In the genomic region with DNA sequence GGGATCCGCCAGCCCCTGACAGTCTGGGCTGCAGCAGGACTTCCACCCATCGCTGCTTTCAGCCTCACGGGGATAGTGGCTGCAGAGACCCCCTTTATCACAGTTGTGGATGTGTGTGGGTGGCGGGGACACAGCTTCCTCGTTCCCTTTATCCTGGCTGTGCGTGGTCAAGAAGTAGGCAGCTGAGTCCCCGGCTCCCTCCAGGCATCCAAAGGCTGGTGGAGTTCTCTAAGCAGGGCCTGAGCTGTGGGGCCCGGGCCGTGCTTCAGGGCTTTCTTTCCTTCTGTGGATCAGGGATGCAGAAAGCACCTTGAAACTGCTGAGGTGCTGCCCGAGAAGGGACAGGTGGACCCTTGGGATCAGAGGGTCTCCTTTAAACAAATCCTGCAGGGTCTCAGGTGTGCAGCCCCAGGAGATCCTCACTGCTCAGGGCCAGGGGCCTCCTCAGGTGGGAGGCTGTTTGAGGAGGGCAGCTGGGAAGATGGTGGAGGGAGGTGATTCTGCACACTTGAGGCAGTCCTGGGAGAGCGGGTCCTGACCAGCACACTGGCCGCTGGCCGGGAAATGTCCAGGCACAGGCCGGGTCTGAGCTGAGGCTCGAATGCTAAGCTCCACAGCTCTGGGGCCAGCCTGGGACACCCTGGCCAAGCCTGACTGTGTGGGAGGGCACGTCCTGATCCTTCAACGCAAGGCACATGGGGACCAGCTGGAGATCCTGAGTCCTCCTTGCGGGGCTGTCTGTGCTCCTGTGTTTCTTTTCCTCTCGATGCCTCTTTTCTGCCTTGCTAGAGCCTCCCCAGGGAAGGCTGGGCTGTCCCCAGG, we compare ENCODE assay signal across 23 cellular contexts.
DNase-seq lines count a peak whose midpoint lies in the region; ATAC-seq, FAIRE-seq and TF ChIP-seq lines count a peak whose summit lies in the region.
"Had no signal": no experiment of that assay in that cellular context is flagged by ENCODE, and none has a peak within 500 bp of the region (broad histone marks: within the 10 kb centered on the region; RNA-seq: fewer than 3 reads in every experiment).

No MANE protein-coding gene starts in this region.

- no peak for TF ChIP-seq EP300 in H1 (IDR thresholded peaks at IDR 0.05; ENCODE audit: borderline replicate concordance in 1 of 2, low read depth in 2 of 2, low read length in 2 of 2)

- no peak overlapping the region for H3K4me2 ChIP-seq in H1 (ENCODE audit: insufficient read depth in 1 of 2, low read depth in 2 of 2, low read length in 2 of 2)
- H3K4me2 ChIP-seq: A549, GM23338 had no signal

- H2AFZ ChIP-seq in H1 (ENCODE audit: low read length): no peak overlapping the region
- H2AFZ ChIP-seq: GM23338 had no signal

- peaks cover 58% of the 10 kb centered on the region for H3K27me3 ChIP-seq in left ventricle myocardium inferior (ENCODE audit: low read depth)
- H3K27me3 ChIP-seq in H1 (replicated peaks in 1 of 4; ENCODE audit: control insufficient read depth in 3 of 4, extremely low read depth in 1 of 4, insufficient read depth in 3 of 4, low read length in 3 of 4): no peaks in the 10 kb centered on the region

- POLR2A ChIA-PET in H1 (lab: Charles Lee; ENCODE audit: partially characterized antibody): no interaction called here

- H3K79me1 ChIP-seq in H1 (ENCODE audit: low read depth, low read length): no peaks in the 10 kb centered on the region

- H3K79me2 ChIP-seq in H1 (ENCODE audit: control insufficient read depth in 1 of 2, insufficient read depth in 2 of 2, low read length in 2 of 2): no peaks in the 10 kb centered on the region

- H3K9ac ChIP-seq in H1 (replicated peaks in 1 of 4; ENCODE audit: extremely low read depth in 1 of 4, low read depth in 3 of 4, low read length in 3 of 4): no peak overlapping the region
- H3K9ac ChIP-seq: BLaER1 treated with 17β-estradiol and CSF1 and Interleukin-3, amounts not matched to agents 10 nM and 100 nM had no signal

- H3K18ac ChIP-seq in H1 (ENCODE audit: extremely low read depth, low read length): no peak overlapping the region; the same call in 1 of the 2 replicates

- no peak overlapping the region for H3K14ac ChIP-seq in H1 (ENCODE audit: insufficient read length)

- no peak overlapping the region for H2BK15ac ChIP-seq in H1 (ENCODE audit: low read length)

- ATAC-seq in GM21576 (IDR thresholded peaks at IDR 0.05; ENCODE audit: unreplicated experiment): no peak
- ATAC-seq: HCT116 had no signal

- H3K9me3 ChIP-seq in left ventricle myocardium inferior (replicated peaks) (no peaks in the 10 kb centered on the region), H1 (ENCODE audit: insufficient read depth in 2 of 2, low read depth in 1 of 2, low read length in 1 of 2) (no peaks in the 10 kb centered on the region)
- H3K9me3 ChIP-seq: A549; BLaER1 treated with 17β-estradiol and CSF1 and Interleukin-3, amounts not matched to agents 10 nM and 100 nM had no signal

- H3K23me2 ChIP-seq in H1 (ENCODE audit: low read depth, low read length): peaks cover 3% of the 10 kb centered on the region; the same call in 1 of the 2 replicates

- no peak for TF ChIP-seq RAD21 in H1 (IDR thresholded peaks at IDR 0.05 in 1 of 2, conservative IDR thresholded peaks at IDR 0.05 in 1 of 2; ENCODE audit: low read depth in 2 of 2, low read length in 2 of 2)

- no peak overlapping the region for H2BK120ac ChIP-seq in H1 (replicated peaks; ENCODE audit: low read depth, low read length)

- TF ChIP-seq POLR2A in H1 (IDR thresholded peaks at IDR 0.05; ENCODE audit: control extremely low read depth in 1 of 2, low read depth in 2 of 2, low read length in 2 of 2): no peak

- DNase-seq in cardiac septum (ENCODE audit: low spot score) (peak; percentile 47), left ventricle myocardium inferior (no peak), H1 (ENCODE audit: low read depth in 1 of 2, low spot score in 2 of 2) (no peak), mesenteric fat pad (ENCODE audit: low spot score) (peak; percentile 75), ureter (ENCODE audit: low spot score) (peak; percentile 38), HUDEP-2 (lab: John Stamatoyannopoulos, UW; ENCODE audit: unreplicated experiment in 76 of 76) (no peak)
- DNase-seq: AML-193; CD4-positive, alpha-beta T cell; NCI-H1048; NCI-H1417; NCI-H1694; NCI-H2029 treated with DMSO at 0.1 percent for 48 hours; NCI-H2227 treated with DMSO at 0.1 percent for 48 hours; NCI-H526 treated with DMSO at 0.1 percent for 48 hours; RPMI8226; SHP77 treated with DMSO at 0.1 percent for 48 hours had no signal

- WGBS in H1 (ENCODE audit: extremely low coverage in 1 of 2, insufficient coverage in 1 of 2, insufficient read length in 1 of 2, insufficient replicate concordance in 2 of 2, low coverage in 1 of 2, low lambda C conversion rate in 2 of 2, missing lambda C conversion rate in 1 of 2), 2 experiments: 88% methylated on average over 17 of the region's 19 CpGs; no CpG with 5 or more reads in 1 of the 2 experiments

- H4K91ac ChIP-seq in H1 (replicated peaks; ENCODE audit: insufficient read length, low read length): no peak overlapping the region

- no peak overlapping the region for H2BK20ac ChIP-seq in H1 (ENCODE audit: low read length)

- H3K4me3 ChIP-seq in left ventricle myocardium inferior: no peak overlapping the region
- H3K4me3 ChIP-seq in H1 (ENCODE audit: extremely low read depth in 1 of 4, insufficient read depth in 2 of 4, low read depth in 3 of 4, low read length in 4 of 4): no peak overlapping the region
- H3K4me3 ChIP-seq: A549; BLaER1 treated with 17β-estradiol and CSF1 and Interleukin-3, amounts not matched to agents 10 nM and 100 nM; GM23338 had no signal

- peak overlapping the region; percentile 53 for H3K4ac ChIP-seq in H1 (replicated peaks; ENCODE audit: insufficient read length, low read depth, low read length)

- H3K27ac ChIP-seq in left ventricle myocardium inferior (replicated peaks): no peak overlapping the region
- H3K27ac ChIP-seq in H1 (ENCODE audit: low read depth, low read length): no peak overlapping the region
- H3K27ac ChIP-seq: A549; BLaER1 treated with 17β-estradiol and CSF1 and Interleukin-3, amounts not matched to agents 10 nM and 100 nM had no signal

- intact Hi-C loops in cardiac septum (cut with DNase I): no loop called here
- intact Hi-C loops in left ventricle myocardium inferior (cut with micrococcal nuclease): no loop called here

- peak overlapping the region; percentile 35; the same call in 1 of the 2 replicates for H4K8ac ChIP-seq in H1 (ENCODE audit: extremely low read depth, insufficient read depth, low read length)

- H3K4me1 ChIP-seq in left ventricle myocardium inferior (no peaks in the 10 kb centered on the region), H1 (replicated peaks in 1 of 4; ENCODE audit: control insufficient read depth in 3 of 4, insufficient read depth in 4 of 4, low read length in 3 of 4) (no peaks in the 10 kb centered on the region)
- H3K4me1 ChIP-seq: A549 had no signal

- H3K36me3 ChIP-seq in left ventricle myocardium inferior: no peaks in the 10 kb centered on the region
- H3K36me3 ChIP-seq in H1 (ENCODE audit: control insufficient read depth in 2 of 4, insufficient read depth in 4 of 4, low read length in 3 of 4): no peaks in the 10 kb centered on the region
- H3K36me3 ChIP-seq: BLaER1 treated with 17β-estradiol and CSF1 and Interleukin-3, amounts not matched to agents 10 nM and 100 nM had no signal

- no peak overlapping the region for H3K23ac ChIP-seq in H1 (ENCODE audit: insufficient read length)

- no peak overlapping the region for H4K5ac ChIP-seq in H1 (ENCODE audit: insufficient read length, low read depth, low read length)

- no peak overlapping the region for H3K56ac ChIP-seq in H1 (replicated peaks; ENCODE audit: insufficient read length, low read depth, low read length)

- no peaks in the 10 kb centered on the region for H4K20me1 ChIP-seq in H1 (replicated peaks in 1 of 2; ENCODE audit: control insufficient read depth in 1 of 2, insufficient read depth in 2 of 2, low read length in 2 of 2)

- no peak overlapping the region for H2BK12ac ChIP-seq in H1 (ENCODE audit: low read depth, low read length)

- TF ChIP-seq CTCF in left ventricle myocardium inferior (IDR thresholded peaks at IDR 0.05; ENCODE audit: borderline replicate concordance) (no peak), H1 (IDR thresholded peaks at IDR 0.05; ENCODE audit: control extremely low read depth in 1 of 3, insufficient read depth in 1 of 3, low read depth in 1 of 3, low read length in 3 of 3) (no peak)

- FAIRE-seq in H1 (lab: Jason Lieb, UNC): no peak
- FAIRE-seq: A549, D721Med, GM18507 had no signal

- CTCF ChIA-PET in H1 (lab: Charles Lee; ENCODE audit: partially characterized antibody): no interaction called here

- no peak overlapping the region for H2BK5ac ChIP-seq in H1 (ENCODE audit: low read depth, low read length)

- no peak overlapping the region for H2AK5ac ChIP-seq in H1 (ENCODE audit: low read depth, low read length)

TF ChIP-seq in H1, 55 proteins besides CTCF, POLR2A, EP300 and RAD21 (continues in another document):
- TF ChIP-seq SUZ12 (IDR thresholded peaks at IDR 0.05; ENCODE audit: low read length) (no peak), SRF (IDR thresholded peaks at IDR 0.05; ENCODE audit: low read depth, low read length) (no peak), CHD1 (IDR thresholded peaks at IDR 0.05; ENCODE audit: low read depth, low read length) (no peak), SIRT6 (IDR thresholded peaks at IDR 0.05; ENCODE audit: low read length) (no peak), TCF12 (IDR thresholded peaks at IDR 0.05; ENCODE audit: low read depth, low read length) (no peak), KDM5A (IDR thresholded peaks at IDR 0.05; ENCODE audit: low read length) (no peak), NRF1 (IDR thresholded peaks at IDR 0.05; ENCODE audit: low read depth, low read length) (no peak), POU5F1 (IDR thresholded peaks at IDR 0.05; ENCODE audit: low read depth, low read length) (no peak), TAF1 (IDR thresholded peaks at IDR 0.05; ENCODE audit: low read depth, low read length) (no peak), PHF8 (conservative IDR thresholded peaks at IDR 0.05; ENCODE audit: low read depth, low read length) (no peak), MAFK (IDR thresholded peaks at IDR 0.05; ENCODE audit: low read depth, low read length) (no peak)

Comparison
In these comparisons a context has a peak if more than half of its experiments do, and no peak if none do; other contexts are left out.
1. DNase-seq: peak in cardiac septum (single experiment), mesenteric fat pad (single experiment) and ureter (single experiment); none in left ventricle myocardium inferior (single experiment), H1 (0 of 2) and HUDEP-2 (0 of 76).